10 cellular contexts compared by ENCODE assay signal in genomic region chr2:27496357-27497287, GRCh38. TPM values are rescaled to one million over a fixed set of nuclear protein-coding genes. Genes with fewer than 3 reads are reported as not detected.
DNase-seq lines count a peak whose midpoint lies in the region; ATAC-seq, FAIRE-seq and TF ChIP-seq lines count a peak whose summit lies in the region.
"Had no signal": no experiment of that assay in that cellular context is flagged by ENCODE, and none has a peak within 500 bp of the region (broad histone marks: within the 10 kb centered on the region; RNA-seq: fewer than 3 reads in every experiment).

Gene GCKR, plus strand, starts transcription at chr2:27496839. Its CDS starts 66 bp downstream, at chr2:27496905.

- H3K36me3 ChIP-seq in IMR-90 (ENCODE audit: control insufficient read depth, insufficient read depth, low read length): 0 out of 2 replicates have a peak, but pooled peaks cover 3% of the 10 kb centered on the region

- H3K9ac ChIP-seq in IMR-90 (ENCODE audit: low read depth, low read length): no peak within 1 kb of the TSS

- 94% methylated on average over 2 of the region's 12 CpGs; no CpG with 5 or more reads in 1 of the 2 experiments for WGBS in IMR-90 (ENCODE audit: extremely low coverage in 2 of 2, insufficient read length in 1 of 2), 2 experiments

- CTCF ChIA-PET in CD4-positive, alpha-beta T cell (lab: Charles Lee): no interaction called here
- CTCF ChIA-PET in IMR-90 (lab: Yijun Ruan, JAX): no interaction called here

- peaks cover 0 to 11% of the 10 kb centered on the region in 2 experiments; a peak in 2 of 4 replicates for H3K79me1 ChIP-seq in IMR-90 (ENCODE audit: low read depth in 1 of 2, low read length in 2 of 2)

- H3K9me3 ChIP-seq in CD4-positive, alpha-beta T cell (ENCODE audit: control insufficient read depth, low read length): no peaks in the 10 kb centered on the region
- no peaks in the 10 kb centered on the region for H3K9me3 ChIP-seq in IMR-90 (ENCODE audit: control insufficient read depth, insufficient read depth, low read length)

- BruUV-seq in IMR-90 (replicated peaks; lab: Mats Ljungman, UMichigan): no TSS peak

- TF ChIP-seq RAD21 in IMR-90 (IDR thresholded peaks at IDR 0.05; ENCODE audit: low read length): no peak

- in situ Hi-C loops in IMR-90 (cut with MboI; ENCODE audit: low sequenced_read_pairs): no loop called here

- H2BK120ac ChIP-seq in IMR-90 (ENCODE audit: low read depth, low read length): no peak within 1 kb of the TSS; the same call in 1 of the 2 replicates

- peaks cover 18% of the 10 kb centered on the region for H3K9me1 ChIP-seq in IMR-90 (ENCODE audit: insufficient read depth, low read length)

- no peak within 1 kb of the TSS for H2BK5ac ChIP-seq in IMR-90 (ENCODE audit: low read depth, low read length, poor library complexity, severe bottlenecking)

- 0 out of 2 replicates have a peak within 1 kb of the TSS, but pooled peaks have one; percentile 6 for H3K4ac ChIP-seq in IMR-90 (ENCODE audit: low read depth, low read length)

- peak within 1 kb of the TSS; percentile 53 for H2AK9ac ChIP-seq in IMR-90 (replicated peaks; ENCODE audit: low read depth, low read length, poor library complexity)

- no peaks in the 10 kb centered on the region for H3K36me3 Mint-ChIP-seq in CD4-positive, alpha-beta T cell (ENCODE audit: low read depth)
- H3K36me3 Mint-ChIP-seq in naive B cell: peaks cover 0 to 7% of the 10 kb centered on the region in 2 donors

- no peak within 1 kb of the TSS for H3K27ac Mint-ChIP-seq in CD4-positive, alpha-beta T cell
- peak within 1 kb of the TSS in 3 of 6 donors; percentile 9 to 72 (median 63) for H3K27ac Mint-ChIP-seq in naive B cell

- H3K4me2 ChIP-seq in IMR-90 (ENCODE audit: low read depth, low read length): no peak within 1 kb of the TSS

- peak within 1 kb of the TSS; percentile 42; the same call in 1 of the 3 replicates for H2BK15ac ChIP-seq in IMR-90 (ENCODE audit: low read depth, low read length)

- H3K4me1 Mint-ChIP-seq in CD4-positive, alpha-beta T cell (ENCODE audit: low read depth): peaks cover 13% of the 10 kb centered on the region
- peaks cover 13 to 14% (median 14%) of the 10 kb centered on the region in 3 donors for H3K4me1 Mint-ChIP-seq in naive B cell

- H3K23ac ChIP-seq in IMR-90 (ENCODE audit: low read depth, low read length): peak within 1 kb of the TSS; percentile 52

- H4K20me1 ChIP-seq in IMR-90 (ENCODE audit: insufficient read depth, low read length): no peaks in the 10 kb centered on the region

- no peaks in the 10 kb centered on the region for H3K9me3 Mint-ChIP-seq in CD4-positive, alpha-beta T cell
- peaks cover 0 to 1% (median 0%) of the 10 kb centered on the region in 7 donors for H3K9me3 Mint-ChIP-seq in naive B cell

- peaks cover 53% of the 10 kb centered on the region for H3K27me3 ChIP-seq in CD4-positive, alpha-beta T cell (ENCODE audit: control insufficient read depth, insufficient read depth, low read length)
- peaks cover 2% of the 10 kb centered on the region; the same call in 1 of the 2 replicates for H3K27me3 ChIP-seq in IMR-90 (ENCODE audit: control insufficient read depth, insufficient read depth, low read length)

- peak within 1 kb of the TSS; percentile 13; the same call in 1 of the 2 replicates for H2AK5ac ChIP-seq in IMR-90 (ENCODE audit: low read depth, low read length)

- POLR2A ChIA-PET in CD4-positive, alpha-beta T cell (lab: Charles Lee): no interaction called here
- POLR2A ChIA-PET in IMR-90 (lab: Charles Lee; ENCODE audit: unreplicated experiment): no interaction called here

- intact Hi-C loops in CD4-positive, alpha-beta T cell (cut with DNase I, micrococcal nuclease): no loop called here
- intact Hi-C loops in IMR-90 (cut with micrococcal nuclease): no loop called here

- no peak for DNase-seq in CD4-positive, alpha-beta T cell
- DNase-seq in IMR-90 (peak; percentile 52), choroid plexus epithelial cell (ENCODE audit: low read depth) (peak; percentile 5), naive B cell (no peak), NOMO-1 treated with DMSO at 0.1 percent for 48 hours (lab: John Stamatoyannopoulos, UW; ENCODE audit: unreplicated experiment) (no peak), NCI-H446 treated with DMSO at 0.1 percent for 48 hours (lab: John Stamatoyannopoulos, UW) (no peak), urothelium cell line (ENCODE audit: low spot score) (no peak), NCI-H748 treated with DMSO at 0.1 percent for 48 hours (lab: John Stamatoyannopoulos, UW) (no peak)
- DNase-seq: SHP77 had no signal

- H4K5ac ChIP-seq in IMR-90 (ENCODE audit: low read depth, low read length): no peak within 1 kb of the TSS

- no peak for TF ChIP-seq CTCF in CD4-positive, alpha-beta T cell (IDR thresholded peaks at IDR 0.05)
- TF ChIP-seq CTCF in IMR-90 (conservative IDR thresholded peaks at IDR 0.05; ENCODE audit: low read depth, low read length) (no peak), choroid plexus epithelial cell (conservative IDR thresholded peaks at IDR 0.05; ENCODE audit: low read depth, low read length) (no peak)

- H4K8ac ChIP-seq in IMR-90 (ENCODE audit: low read depth in 2 of 2, low read length in 2 of 2): peak within 1 kb of the TSS in 1 of 2 experiments; percentile 4; a peak in 2 of 4 replicates

- no peak within 1 kb of the TSS for H3K27ac ChIP-seq in CD4-positive, alpha-beta T cell (ENCODE audit: low read depth, low read length)
- no peak within 1 kb of the TSS for H3K27ac ChIP-seq in IMR-90 (ENCODE audit: insufficient read depth, low read length)

- TF ChIP-seq POLR2A in IMR-90 (IDR thresholded peaks at IDR 0.05; ENCODE audit: low read depth, low read length): no peak

- no peak within 1 kb of the TSS for H3K56ac ChIP-seq in IMR-90 (ENCODE audit: extremely low read depth, insufficient read depth, low read length)

- peak within 1 kb of the TSS; percentile 70 for H2AFZ ChIP-seq in IMR-90 (replicated peaks; ENCODE audit: low read length, poor library complexity)

- peaks cover 5% of the 10 kb centered on the region for H3K4me1 ChIP-seq in IMR-90 (ENCODE audit: control insufficient read depth, insufficient read depth, low read length)

- H4K91ac ChIP-seq in IMR-90 (ENCODE audit: insufficient read depth, low read depth, low read length): no peak within 1 kb of the TSS

- H3K4me3 ChIP-seq in IMR-90 (ENCODE audit: insufficient read depth, low read depth, low read length): no peak within 1 kb of the TSS
- no peak within 1 kb of the TSS for H3K4me3 ChIP-seq in choroid plexus epithelial cell (ENCODE audit: low read depth, low read length)

- no peak within 1 kb of the TSS for H3K18ac ChIP-seq in IMR-90 (ENCODE audit: low read depth, low read length)

- no peak for FAIRE-seq in urothelium cell line (lab: Jason Lieb, UNC)

- dilution Hi-C loops in IMR-90 (cut with HindIII; ENCODE audit: low sequenced_read_pairs, unreplicated experiment): no loop called here

- H2BK20ac ChIP-seq in IMR-90 (ENCODE audit: low read depth, low read length): 0 out of 2 replicates have a peak within 1 kb of the TSS, but pooled peaks have one; percentile 11

- H3K4me3 Mint-ChIP-seq in CD4-positive, alpha-beta T cell: peak within 1 kb of the TSS; percentile 56
- H3K4me3 Mint-ChIP-seq in naive B cell: peak within 1 kb of the TSS in 7 of 8 donors; percentile 71 to 94 (median 82)

- H3K27me3 Mint-ChIP-seq in CD4-positive, alpha-beta T cell: peaks cover 56% of the 10 kb centered on the region
- H3K27me3 Mint-ChIP-seq in naive B cell: peaks cover 56 to 77% (median 67%) of the 10 kb centered on the region in 3 donors

- ATAC-seq in CD4-positive, alpha-beta T cell (ENCODE audit: poor library complexity): no peak
- ATAC-seq in IMR-90 (ENCODE audit: low read depth) (no peak), naive B cell (ENCODE audit: low read depth in 2 of 2) (peak in 1 of 2 donors; percentile 14)

- H3K14ac ChIP-seq in IMR-90 (replicated peaks; ENCODE audit: low read depth, low read length): peak within 1 kb of the TSS; percentile 29; the same call in 1 of the 2 replicates

TF ChIP-seq in IMR-90, 13 proteins besides CTCF, POLR2A, EP300 and RAD21 (continues in another document):
- TF ChIP-seq FOS (IDR thresholded peaks at IDR 0.05; ENCODE audit: low read depth, low read length) (no peak), NFE2L2 (IDR thresholded peaks at IDR 0.05; ENCODE audit: low read depth, low read length) (no peak), BHLHE40 (IDR thresholded peaks at IDR 0.05; ENCODE audit: low read depth, low read length) (no peak), CHD1 (IDR thresholded peaks at IDR 0.05; ENCODE audit: low read depth, low read length) (no peak), USF2 (IDR thresholded peaks at IDR 0.05; ENCODE audit: low read depth, low read length) (no peak), ELK1 (IDR thresholded peaks at IDR 0.05; ENCODE audit: borderline replicate concordance, low read depth, low read length) (no peak), RFX5 (IDR thresholded peaks at IDR 0.05; ENCODE audit: low read depth, low read length) (no peak), SMC3 (IDR thresholded peaks at IDR 0.05; ENCODE audit: low read depth, low read length) (no peak), RCOR1 (IDR thresholded peaks at IDR 0.05; ENCODE audit: insufficient replicate concordance, low read length) (no peak), MAZ (IDR thresholded peaks at IDR 0.05; ENCODE audit: borderline replicate concordance, low read depth, low read length) (no peak), MXI1 (IDR thresholded peaks at IDR 0.05; ENCODE audit: borderline replicate concordance, low read depth, low read length) (no peak), MAFK (IDR thresholded peaks at IDR 0.05; ENCODE audit: low read depth, low read length) (no peak)

RNA-seq across cellular contexts. Expression of gene GCKR, which starts in this region (rescaled TPM):
- total RNA-seq in CD4-positive, alpha-beta T cell: not detected
- total RNA-seq in IMR-90 (2012; rRNA removed): under 0.01 TPM in 1 of 2 replicates, not detected in the other
- polyA plus RNA-seq in IMR-90 (2012; rRNA removed): 0.41 and 0.55 TPM in 2 replicates
- polyA plus RNA-seq in IMR-90 (2012; cell fraction: cytosol; rRNA removed): 0.05 and 0.19 TPM in 2 replicates
- 1.3 and 2.6 TPM in 2 replicates for polyA plus RNA-seq in IMR-90 (2012; cell fraction: nucleus; rRNA removed; ENCODE audit: low replicate concordance)
- not detected for polyA plus RNA-seq in naive B cell (ENCODE audit: low read depth in 6 of 6)
- total RNA-seq: skeletal muscle tissue had no signal

Comparison
In these comparisons a context has a peak if more than half of its experiments do, and no peak if none do; other contexts are left out.
1. DNase-seq: peak in IMR-90 (single experiment) and choroid plexus epithelial cell (single experiment); none in CD4-positive, alpha-beta T cell (0 of 10), naive B cell (single experiment), NOMO-1 treated with DMSO at 0.1 percent for 48 hours (single experiment), NCI-H446 treated with DMSO at 0.1 percent for 48 hours (single experiment), urothelium cell line (single experiment) and NCI-H748 treated with DMSO at 0.1 percent for 48 hours (single experiment).